In the genomic region with DNA sequence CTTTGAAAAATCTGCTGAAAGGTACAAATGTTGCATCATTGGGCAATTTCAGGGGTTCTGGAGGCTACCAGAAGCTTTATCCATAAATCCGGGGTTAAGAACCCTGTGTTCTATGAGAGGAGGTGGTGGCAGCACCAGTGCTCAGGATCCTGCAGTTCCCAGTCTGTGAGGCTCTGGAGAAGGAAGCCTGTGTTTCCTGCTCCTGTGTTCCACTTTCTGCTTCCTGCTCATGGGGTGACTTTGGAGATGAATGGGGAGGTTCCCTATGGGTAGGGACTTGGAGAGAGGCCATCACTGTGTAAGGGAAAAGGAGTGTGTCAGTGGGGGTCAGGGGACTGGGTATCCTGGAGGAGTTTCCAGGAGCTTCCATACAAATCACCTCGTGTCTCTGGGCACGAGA, we compare ENCODE assay signal across 26 cellular contexts. TPM values are rescaled to one million over a fixed set of nuclear protein-coding genes. Genes with fewer than 3 reads are reported as not detected.
"Had no signal": no experiment of that assay in that cellular context is flagged by ENCODE, and none has a peak within 500 bp of the region (broad histone marks: within the 10 kb centered on the region; RNA-seq: fewer than 3 reads in every experiment).

No MANE protein-coding gene starts in this region.

- H3K27ac ChIP-seq: epithelial cell of prostate, neutrophil, parathyroid adenoma, sigmoid colon, spleen, uterus had no signal

- H3K9me3 ChIP-seq: neutrophil, sigmoid colon, spleen, thyroid gland, uterus had no signal

- H2AFZ ChIP-seq: parathyroid adenoma had no signal

- H3K9ac ChIP-seq: parathyroid adenoma had no signal

- H3K4me3 ChIP-seq: lung, sigmoid colon, spleen, thyroid gland, uterus had no signal

- H3K36me3 ChIP-seq: neutrophil, sigmoid colon, spleen, thyroid gland, uterus had no signal

- H3K4me1 ChIP-seq: parathyroid adenoma, uterus had no signal

- DNase-seq: activated CD4-positive, alpha-beta T cell treated with anti-CD3 and anti-CD28 coated beads, Interleukin-2, amount 10 ng/mL, durations not matched to agents 24 days and 14 days; activated CD4-positive, CD25-positive, alpha-beta regulatory T cell; activated CD8-positive, alpha-beta T cell treated with anti-CD3 and anti-CD28 coated beads, Interleukin-2, amount 10 ng/mL, durations not matched to agents 7 days and 5 days; activated effector memory CD4-positive, alpha-beta T cell treated with Interleukin-2 at 50 U/mL for 16 hours; activated naive CD4-positive, alpha-beta T cell treated with anti-CD3 and anti-CD28 coated beads, Interleukin-2, amount 10 ng/mL, durations not matched to agents 7 days and 5 days; activated naive CD8-positive, alpha-beta T cell treated with anti-CD3 and anti-CD28 coated beads, Interleukin-2, amount 50 U/mL, for 24 hours; activated T-cell treated with anti-CD3 and anti-CD28 coated beads, Interleukin-2, amount 50 U/mL, for 4 hours; aorta; foreskin fibroblast; hypothalamus; islet precursor cell; midbrain; naive B cell; sigmoid colon; spleen; stimulated activated naive CD4-positive, alpha-beta T cell; T1000; thyroid gland; uterus had no signal

- H3K27me3 ChIP-seq: uterus had no signal

RNA-seq across cellular contexts. Expression of gene CDX1, which starts 2.3 kb away (rescaled TPM):
- total RNA-seq: activated CD4-positive, alpha-beta T cell treated with anti-CD3 and anti-CD28 coated beads, Interleukin-2, amount 10 ng/mL, durations not matched to agents 24 days and 14 days; activated CD8-positive, alpha-beta T cell treated with anti-CD3 and anti-CD28 coated beads, Interleukin-2, amount 10 ng/mL, durations not matched to agents 7 days and 5 days; aorta; dermis microvascular lymphatic vessel endothelial cell; T-helper 1 cell treated with Interleukin-12 subunit alpha and Interleukin-12 subunit beta and Interleukin-4 antibody, amounts not matched to agents 30 ng/mL and 1 ng/mL, for 36 hours; thyroid gland had no signal

RNA-seq across cellular contexts. Expression of gene SLC6A7, which starts 21.0 kb away (rescaled TPM):
- total RNA-seq: activated CD4-positive, alpha-beta T cell treated with anti-CD3 and anti-CD28 coated beads, Interleukin-2, amount 10 ng/mL, durations not matched to agents 24 days and 14 days; activated CD8-positive, alpha-beta T cell treated with anti-CD3 and anti-CD28 coated beads, Interleukin-2, amount 10 ng/mL, durations not matched to agents 7 days and 5 days; activated T-cell treated with anti-CD3 and anti-CD28 coated beads, Interleukin-2, amount 50 U/mL, for 4 hours; aorta; chondrocyte; dermis microvascular lymphatic vessel endothelial cell; sigmoid colon; spleen; T-helper 1 cell treated with Interleukin-12 subunit alpha and Interleukin-12 subunit beta and Interleukin-4 antibody, amounts not matched to agents 30 ng/mL and 1 ng/mL, for 36 hours; thyroid gland; uterus had no signal
